21 cellular contexts compared by ENCODE assay signal in genomic region chr12:100293017-100293416, GRCh38. TPM values are rescaled to one million over a fixed set of nuclear protein-coding genes. Genes with fewer than 3 reads are reported as not detected.
"Had no signal": no experiment of that assay in that cellular context is flagged by ENCODE, and none has a peak within 500 bp of the region (broad histone marks: within the 10 kb centered on the region; RNA-seq: fewer than 3 reads in every experiment).

No MANE protein-coding gene starts in this region.

- H3K4me1 ChIP-seq: body of pancreas, right lobe of liver, transverse colon, uterus had no signal

- H3K27ac Mint-ChIP-seq: activated naive CD4-positive, alpha-beta T cell treated with anti-CD3 and anti-CD28 coated beads, Interleukin-2, amount 50 U/mL, for 24 hours; nephron progenitor cell; stimulated activated memory B cell treated with anti-CD40 and anti-IgM and Interleukin-4, amounts not matched to agents 10 μg/mL and 1 μg/mL and 100 μg/mL, for 72 hours had no signal

- DNase-seq: activated CD4-positive, CD25-positive, alpha-beta regulatory T cell treated with anti-CD3 and anti-CD28 coated beads, Interleukin-2, amount 50 U/mL, for 72 hours; activated gamma-delta T cell treated with Interleukin-2 at 50 U/mL for 16 hours; activated T-cell treated with anti-CD3 and anti-CD28 coated beads, Interleukin-2, amount 50 U/mL, for 1 hour; anterior cingulate cortex; body of pancreas; foreskin melanocyte; head of caudate nucleus; hypothalamus; mesenchymal stem cell; nephron progenitor cell; nucleus accumbens; right lobe of liver; transverse colon; uterus had no signal

- H3K36me3 ChIP-seq: uterus had no signal

- H3K4me1 Mint-ChIP-seq: activated naive CD4-positive, alpha-beta T cell treated with anti-CD3 and anti-CD28 coated beads, Interleukin-2, amount 50 U/mL, for 24 hours; nephron progenitor cell; stimulated activated memory B cell treated with anti-CD40 and anti-IgM and Interleukin-4, amounts not matched to agents 10 μg/mL and 1 μg/mL and 100 μg/mL, for 72 hours had no signal

- ATAC-seq: body of pancreas; right lobe of liver; stimulated activated memory B cell treated with anti-CD40 and anti-IgM and Interleukin-4, amounts not matched to agents 10 μg/mL and 1 μg/mL and 100 μg/mL, for 72 hours had no signal

- H3K27me3 Mint-ChIP-seq: activated naive CD4-positive, alpha-beta T cell treated with anti-CD3 and anti-CD28 coated beads, Interleukin-2, amount 50 U/mL, for 24 hours; stimulated activated memory B cell treated with anti-CD40 and anti-IgM and Interleukin-4, amounts not matched to agents 10 μg/mL and 1 μg/mL and 100 μg/mL, for 72 hours had no signal

- H3K9me3 ChIP-seq: body of pancreas, right lobe of liver, transverse colon, uterus had no signal

- FAIRE-seq: endometrium, islet of Langerhans had no signal

- H3K4me3 Mint-ChIP-seq: activated naive CD4-positive, alpha-beta T cell treated with anti-CD3 and anti-CD28 coated beads, Interleukin-2, amount 50 U/mL, for 24 hours; nephron progenitor cell; stimulated activated memory B cell treated with anti-CD40 and anti-IgM and Interleukin-4, amounts not matched to agents 10 μg/mL and 1 μg/mL and 100 μg/mL, for 72 hours had no signal

- H3K4me3 ChIP-seq: body of pancreas, right lobe of liver, skin epidermis, transverse colon, uterus had no signal

- H3K27me3 ChIP-seq: body of pancreas, right lobe of liver, transverse colon, uterus had no signal

- H3K9me3 Mint-ChIP-seq: activated naive CD4-positive, alpha-beta T cell treated with anti-CD3 and anti-CD28 coated beads, Interleukin-2, amount 50 U/mL, for 24 hours; stimulated activated memory B cell treated with anti-CD40 and anti-IgM and Interleukin-4, amounts not matched to agents 10 μg/mL and 1 μg/mL and 100 μg/mL, for 72 hours had no signal

RNA-seq across cellular contexts. Expression of gene DEPDC4, which starts 26.1 kb away (rescaled TPM):
- total RNA-seq: lower leg skin, mononuclear cell had no signal
